In the genomic region with DNA sequence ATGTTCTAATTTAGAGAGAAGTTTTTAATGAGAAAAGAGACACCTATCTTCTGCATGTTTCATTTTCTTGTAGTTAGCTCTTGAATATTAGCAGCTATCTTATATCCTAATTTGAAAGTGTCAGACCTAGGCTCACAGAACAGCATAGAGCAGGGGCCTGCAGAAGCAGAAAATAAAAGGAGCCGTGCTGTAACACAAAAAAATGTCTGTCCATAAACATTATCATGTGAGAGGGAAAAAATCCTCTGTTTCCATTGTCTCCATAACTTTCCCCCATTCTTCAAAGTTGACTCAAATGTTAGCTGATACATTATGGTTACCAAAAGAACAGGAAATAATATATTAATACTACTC, we compare ENCODE assay signal across 16 cellular contexts.
DNase-seq lines count a peak whose midpoint lies in the region; ATAC-seq and TF ChIP-seq lines count a peak whose summit lies in the region.
"Had no signal": no experiment of that assay in that cellular context is flagged by ENCODE, and none has a peak within 500 bp of the region (broad histone marks: within the 10 kb centered on the region; RNA-seq: fewer than 3 reads in every experiment).

No MANE protein-coding gene starts in this region.

- ATAC-seq in left cardiac atrium: no peak
- no peak for ATAC-seq in CD4-positive, alpha-beta T cell (ENCODE audit: poor library complexity)
- ATAC-seq in GM19023 (IDR thresholded peaks at IDR 0.05; ENCODE audit: unreplicated experiment): no peak
- ATAC-seq: left lobe of liver had no signal

- H3K27ac ChIP-seq in cardiac muscle cell (no peak overlapping the region), endodermal cell (ENCODE audit: low read depth, low read length) (no peak overlapping the region)
- no peak overlapping the region for H3K27ac ChIP-seq in CD4-positive, alpha-beta T cell (ENCODE audit: low read depth, low read length)
- H3K27ac ChIP-seq: parathyroid adenoma had no signal

- H3K9ac ChIP-seq in endodermal cell (ENCODE audit: extremely low read depth, low read length, poor library complexity, severe bottlenecking): no peak overlapping the region
- H3K9ac ChIP-seq: parathyroid adenoma had no signal

- CTCF ChIA-PET in CD4-positive, alpha-beta T cell (lab: Charles Lee): no interaction called here

- DNase-seq in cardiac muscle cell (ENCODE audit: low read depth in 1 of 2, low spot score in 1 of 2): no peak
- no peak for DNase-seq in left cardiac atrium
- peak; percentile 19 for DNase-seq in NCI-H748 (lab: John Stamatoyannopoulos, UW; ENCODE audit: unreplicated experiment)
- DNase-seq in endodermal cell: no peak
- no peak for DNase-seq in type B pancreatic cell (ENCODE audit: extremely low spot score, unreplicated experiment)
- no peak for DNase-seq in anterior cingulate cortex (lab: John Stamatoyannopoulos, UW)
- no peak for DNase-seq in CD4-positive, alpha-beta T cell
- DNase-seq: ACHN; activated CD4-positive, alpha-beta T cell treated with anti-CD3 and anti-CD28 coated beads for 4 hours; activated effector memory CD4-positive, alpha-beta T cell treated with Interleukin-2 at 50 U/mL for 16 hours; caudate nucleus; CD4-positive, CD25-positive, alpha-beta regulatory T cell; NCI-H524 had no signal

- H3K9me3 ChIP-seq in cardiac muscle cell (ENCODE audit: low read depth) (no peaks in the 10 kb centered on the region), endodermal cell (ENCODE audit: control insufficient read depth, low read length) (no peaks in the 10 kb centered on the region)
- no peaks in the 10 kb centered on the region for H3K9me3 ChIP-seq in CD4-positive, alpha-beta T cell (ENCODE audit: control insufficient read depth, low read length)

- TF ChIP-seq CTCF in cardiac muscle cell (IDR thresholded peaks at IDR 0.05; ENCODE audit: low read depth, low read length) (no peak), endodermal cell (conservative IDR thresholded peaks at IDR 0.05) (no peak), type B pancreatic cell (conservative IDR thresholded peaks at IDR 0.05) (no peak)
- TF ChIP-seq CTCF in CD4-positive, alpha-beta T cell (IDR thresholded peaks at IDR 0.05): no peak

- H3K4me1 Mint-ChIP-seq in endodermal cell (no peaks in the 10 kb centered on the region), type B pancreatic cell (ENCODE audit: unreplicated experiment) (peaks cover 15% of the 10 kb centered on the region)
- no peaks in the 10 kb centered on the region for H3K4me1 Mint-ChIP-seq in CD4-positive, alpha-beta T cell (ENCODE audit: low read depth)
- H3K4me1 Mint-ChIP-seq: CD4-positive, CD25-positive, alpha-beta regulatory T cell had no signal

- POLR2A ChIA-PET in CD4-positive, alpha-beta T cell (lab: Charles Lee): no interaction called here

- no peaks in the 10 kb centered on the region for H3K27me3 Mint-ChIP-seq in endodermal cell (ENCODE audit: insufficient read depth)
- H3K27me3 Mint-ChIP-seq in type B pancreatic cell: no peaks in the 10 kb centered on the region
- H3K27me3 Mint-ChIP-seq in CD4-positive, alpha-beta T cell: no peaks in the 10 kb centered on the region
- H3K27me3 Mint-ChIP-seq: CD4-positive, CD25-positive, alpha-beta regulatory T cell had no signal

- H3K4me1 ChIP-seq in cardiac muscle cell (ENCODE audit: low read depth): no peaks in the 10 kb centered on the region
- H3K4me1 ChIP-seq in endodermal cell (ENCODE audit: control insufficient read depth, insufficient read depth, low read length): no peaks in the 10 kb centered on the region
- H3K4me1 ChIP-seq: parathyroid adenoma had no signal

- H3K4me3 ChIP-seq in cardiac muscle cell (peak overlapping the region; percentile 9), endodermal cell (ENCODE audit: low read length) (peak overlapping the region; percentile 65)

- peaks cover 12% of the 10 kb centered on the region for H3K36me3 Mint-ChIP-seq in endodermal cell (ENCODE audit: low read depth)
- H3K36me3 Mint-ChIP-seq in type B pancreatic cell: peaks cover 4% of the 10 kb centered on the region
- no peaks in the 10 kb centered on the region for H3K36me3 Mint-ChIP-seq in CD4-positive, alpha-beta T cell (ENCODE audit: low read depth)
- H3K36me3 Mint-ChIP-seq: CD4-positive, CD25-positive, alpha-beta regulatory T cell had no signal

- H3K36me3 ChIP-seq in cardiac muscle cell: no peaks in the 10 kb centered on the region
- no peaks in the 10 kb centered on the region for H3K36me3 ChIP-seq in endodermal cell (ENCODE audit: control insufficient read depth, insufficient read depth, low read length)

- H3K27me3 ChIP-seq in cardiac muscle cell: no peaks in the 10 kb centered on the region
- no peaks in the 10 kb centered on the region for H3K27me3 ChIP-seq in endodermal cell (ENCODE audit: control insufficient read depth, insufficient read depth, low read length, poor library complexity, severe bottlenecking)
- H3K27me3 ChIP-seq in CD4-positive, alpha-beta T cell (ENCODE audit: control insufficient read depth, insufficient read depth, low read length): no peaks in the 10 kb centered on the region

- intact Hi-C loops in left cardiac atrium (cut with DNase I): no loop called here
- intact Hi-C loops in CD4-positive, alpha-beta T cell (cut with DNase I, micrococcal nuclease): no loop called here

- H3K27ac Mint-ChIP-seq in endodermal cell (peak overlapping the region; percentile 99), type B pancreatic cell (peak overlapping the region; percentile 86)
- H3K27ac Mint-ChIP-seq in CD4-positive, alpha-beta T cell: no peak overlapping the region
- H3K27ac Mint-ChIP-seq: CD4-positive, CD25-positive, alpha-beta regulatory T cell had no signal

- H3K4me3 Mint-ChIP-seq in endodermal cell (peak overlapping the region; percentile 90), type B pancreatic cell (peak overlapping the region; percentile 88)
- H3K4me3 Mint-ChIP-seq in CD4-positive, alpha-beta T cell: no peak overlapping the region
- H3K4me3 Mint-ChIP-seq: CD4-positive, CD25-positive, alpha-beta regulatory T cell had no signal

- WGBS in endodermal cell (ENCODE audit: insufficient coverage in 1 of 2, insufficient read length in 1 of 2), 2 experiments: 62% methylated on average over 1 of the region's 1 CpG; no CpG with 5 or more reads in 1 of the 2 experiments

- H3K9me3 Mint-ChIP-seq in endodermal cell (peaks cover 19% of the 10 kb centered on the region), type B pancreatic cell (peaks cover 4% of the 10 kb centered on the region)
- H3K9me3 Mint-ChIP-seq in CD4-positive, alpha-beta T cell: peaks cover 5% of the 10 kb centered on the region
